In genomic region chr2:25036221-25036559, GRCh38 we compare ENCODE assay signal across 15 cellular contexts.
"Had no signal": no experiment of that assay in that cellular context is flagged by ENCODE, and none has a peak within 500 bp of the region (broad histone marks: within the 10 kb centered on the region; RNA-seq: fewer than 3 reads in every experiment).

No MANE protein-coding gene starts in this region.

- H3K4me3 Mint-ChIP-seq: activated CD4-positive, alpha-beta memory T cell treated with anti-CD3 and anti-CD28 coated beads for 36 hours; activated CD4-positive, alpha-beta T cell treated with anti-CD3 and anti-CD28 coated beads for 36 hours; activated T-cell treated with anti-CD3 and anti-CD28 coated beads, Interleukin-2, amount 50 U/mL, for 24 hours; memory B cell; natural killer cell had no signal

- H3K27ac Mint-ChIP-seq: activated CD4-positive, alpha-beta memory T cell treated with anti-CD3 and anti-CD28 coated beads for 36 hours; activated CD4-positive, alpha-beta T cell treated with anti-CD3 and anti-CD28 coated beads for 36 hours; activated T-cell treated with anti-CD3 and anti-CD28 coated beads, Interleukin-2, amount 50 U/mL, for 24 hours; memory B cell; natural killer cell had no signal

- H3K27me3 ChIP-seq: tibial artery had no signal

- H3K9me3 Mint-ChIP-seq: activated CD4-positive, alpha-beta memory T cell treated with anti-CD3 and anti-CD28 coated beads for 36 hours; activated T-cell treated with anti-CD3 and anti-CD28 coated beads, Interleukin-2, amount 50 U/mL, for 24 hours; memory B cell; natural killer cell had no signal

- H3K9me3 ChIP-seq: tibial artery had no signal

- H3K36me3 ChIP-seq: cardiac muscle cell, tibial artery had no signal

- H3K36me3 Mint-ChIP-seq: activated CD4-positive, alpha-beta memory T cell treated with anti-CD3 and anti-CD28 coated beads for 36 hours; memory B cell; natural killer cell had no signal

- H3K27ac ChIP-seq: cardiac muscle cell, tibial artery had no signal

- H3K4me3 ChIP-seq: cardiac muscle cell, tibial artery had no signal

- DNase-seq: activated CD4-positive, alpha-beta memory T cell treated with anti-CD3 and anti-CD28 coated beads for 36 hours; activated CD4-positive, alpha-beta T cell treated with anti-CD3 and anti-CD28 coated beads for 36 hours; activated effector memory CD4-positive, alpha-beta T cell treated with Interleukin-2 at 50 U/mL for 16 hours; activated naive CD4-positive, alpha-beta T cell treated with anti-CD3 and anti-CD28 coated beads, Interleukin-2, amount 50 U/mL, for 16 hours; activated T-cell treated with anti-CD3 and anti-CD28 coated beads, Interleukin-2, amount 50 U/mL, for 24 hours; hippocampal formation; kidney; left ventricle myocardium superior; natural killer cell; small intestine; stimulated activated CD4-positive, alpha-beta T cell treated with anti-CD3 and anti-CD28 coated beads, Interleukin-4, amount 100 ng/mL, for 24 hours; stimulated activated naive CD4-positive, alpha-beta T cell; tibial artery had no signal
